Comparison of ENCODE assay signal across 14 cellular contexts in the genomic region with DNA sequence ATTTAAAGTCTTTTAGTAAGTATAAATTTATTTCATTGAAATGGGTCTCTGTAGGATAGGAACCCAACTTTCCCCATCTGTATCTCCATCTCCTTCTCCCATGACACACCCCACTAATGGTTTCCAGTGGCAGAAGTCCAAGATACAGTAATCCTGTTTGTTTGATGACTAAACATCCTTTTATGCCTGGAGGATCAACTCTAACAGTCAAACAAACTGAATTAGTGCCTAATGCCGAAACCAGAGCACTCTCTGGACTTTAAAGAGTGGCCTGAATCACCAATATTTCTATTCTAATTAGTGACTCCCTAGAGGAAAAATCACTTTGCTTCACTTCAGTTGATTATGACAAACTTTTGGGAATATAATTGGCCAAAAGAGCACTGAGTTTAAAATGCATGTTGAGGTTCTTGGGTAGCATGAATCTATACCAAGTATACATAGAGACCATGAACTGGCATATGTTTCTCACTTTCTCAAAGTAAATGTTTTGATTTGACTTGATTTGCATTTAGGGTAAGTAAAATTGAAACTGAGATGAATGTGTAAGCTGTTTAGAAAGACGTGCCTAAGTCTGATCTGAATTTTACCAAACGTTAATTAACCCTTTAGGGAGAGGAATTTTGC.
DNase-seq lines count a peak whose midpoint lies in the region; ATAC-seq and TF ChIP-seq lines count a peak whose summit lies in the region.
"Had no signal": no experiment of that assay in that cellular context is flagged by ENCODE, and none has a peak within 500 bp of the region (broad histone marks: within the 10 kb centered on the region; RNA-seq: fewer than 3 reads in every experiment).

No MANE protein-coding gene starts in this region.

- intact Hi-C loops in A673 (cut with micrococcal nuclease; ENCODE audit: unreplicated experiment): no loop called here
- intact Hi-C loops in HCT116 (cut with micrococcal nuclease): no loop called here
- intact Hi-C loops in PC-3 (cut with micrococcal nuclease): no loop called here

- CTCF ChIA-PET in A673 (lab: Charles Lee) (no interaction called here), HCT116 (lab: Charles Lee) (no interaction called here), PC-3 (lab: Charles Lee) (no interaction called here)

- H2AK5ac ChIP-seq in H9 (ENCODE audit: insufficient read length, low read length): no peak overlapping the region

- no peak overlapping the region for H3K4me3 ChIP-seq in A673 (ENCODE audit: low read depth, low read length, poor library complexity, severe bottlenecking)
- no peak overlapping the region for H3K4me3 ChIP-seq in HCT116 (replicated peaks in 1 of 2; ENCODE audit: low read depth in 1 of 2, low read length in 2 of 2)
- peak overlapping the region; percentile 44 for H3K4me3 ChIP-seq in PC-3 (ENCODE audit: low read length)
- no peak overlapping the region for H3K4me3 ChIP-seq in fibroblast of lung (replicated peaks in 1 of 4; ENCODE audit: control extremely low read depth in 1 of 4, insufficient read depth in 1 of 4, low read depth in 3 of 4, low read length in 4 of 4)
- H3K4me3 ChIP-seq: K562, lower lobe of right lung, spleen had no signal

- H2BK12ac ChIP-seq in H9 (ENCODE audit: insufficient read length, low read depth, low read length): no peak overlapping the region

- DNase-seq in A673 (ENCODE audit: low spot score) (peak; percentile 90), HCT116 (ENCODE audit: low read depth, low spot score) (peak; percentile 12), PC-3 (peak; percentile 99), fibroblast of lung (ENCODE audit: low read depth in 2 of 2) (peak; percentile 77 to 86), H9 (no peak)
- DNase-seq: cortex of kidney, lower lobe of right lung, spleen had no signal

- no peak overlapping the region for H2AFZ ChIP-seq in HCT116 (ENCODE audit: low read depth, low read length, poor library complexity, severe bottlenecking)
- peak overlapping the region; percentile 31; the same call in 1 of the 2 replicates for H2AFZ ChIP-seq in PC-3 (ENCODE audit: low read length)
- H2AFZ ChIP-seq in fibroblast of lung (ENCODE audit: low read length): no peak overlapping the region
- H2AFZ ChIP-seq in H9 (ENCODE audit: low read length): no peak overlapping the region

- no peaks in the 10 kb centered on the region for H3K27me3 Mint-ChIP-seq in H9 (ENCODE audit: low read depth)
- H3K27me3 Mint-ChIP-seq: stimulated activated naive CD8-positive, alpha-beta T cell treated with anti-CD3 and anti-CD28 coated beads, Interleukin-15, Interleukin-2, amounts not matched to agents 100 ng/mL and 50 ng/mL, for 24 hours had no signal

- RAD21 ChIA-PET in HCT116 (lab: Charles Lee; ENCODE audit: low non-redundant PET in 1 of 2, low total read pairs in 2 of 2, uncharacterized antibody in 2 of 2, unreplicated experiment in 2 of 2): no interaction called here

- no peak overlapping the region for H3K18ac ChIP-seq in H9 (ENCODE audit: insufficient read length, low read depth, low read length)

- ATAC-seq in HCT116: no peak
- peak; percentile 82 for ATAC-seq in PC-3
- no peak for ATAC-seq in GM21717 (IDR thresholded peaks at IDR 0.05; ENCODE audit: unreplicated experiment)
- no peak for ATAC-seq in HG03097 (IDR thresholded peaks at IDR 0.05; ENCODE audit: low FRiP score, unreplicated experiment)
- no peak for ATAC-seq in HG03108 (IDR thresholded peaks at IDR 0.05; ENCODE audit: unreplicated experiment)
- ATAC-seq: K562, lower lobe of right lung had no signal

- H3K9me2 ChIP-seq in HCT116 (ENCODE audit: insufficient read depth) (no peaks in the 10 kb centered on the region), PC-3 (replicated peaks; ENCODE audit: low read length) (no peaks in the 10 kb centered on the region)

- H2BK5ac ChIP-seq in H9 (ENCODE audit: insufficient read length, low read length): no peak overlapping the region

- H3K27ac ChIP-seq in A673 (ENCODE audit: low read depth, low read length, poor library complexity, severe bottlenecking): no peak overlapping the region
- no peak overlapping the region for H3K27ac ChIP-seq in HCT116 (ENCODE audit: low read depth, low read length)
- peak overlapping the region; percentile 98 for H3K27ac ChIP-seq in PC-3 (ENCODE audit: low read length)
- no peak overlapping the region for H3K27ac ChIP-seq in fibroblast of lung (ENCODE audit: insufficient read depth, low read length)
- H3K27ac ChIP-seq in H9 (ENCODE audit: insufficient read length, low read depth, low read length): no peak overlapping the region
- H3K27ac ChIP-seq: lower lobe of right lung, spleen had no signal

- H3K4me2 ChIP-seq in HCT116 (ENCODE audit: low read length) (no peak overlapping the region), PC-3 (ENCODE audit: low read length) (peak overlapping the region; percentile 83), fibroblast of lung (ENCODE audit: extremely low read depth, insufficient read depth, low read length) (no peak overlapping the region), H9 (ENCODE audit: insufficient read depth, insufficient read length, low read length) (no peak overlapping the region)

- H3K9ac ChIP-seq in HCT116 (ENCODE audit: low read length) (no peak overlapping the region), PC-3 (ENCODE audit: low read length) (peak overlapping the region; percentile 82), fibroblast of lung (ENCODE audit: insufficient read depth, low read length) (no peak overlapping the region), H9 (ENCODE audit: extremely low read depth, insufficient read length, low read length) (no peak overlapping the region)

- no peak overlapping the region for H2BK15ac ChIP-seq in H9 (ENCODE audit: low read depth, low read length)

- no peak overlapping the region for H3T11ph ChIP-seq in H9 (ENCODE audit: low read length)

- H3K23ac ChIP-seq in H9 (ENCODE audit: insufficient read length, low read depth, low read length): no peak overlapping the region

- H3K4me1 ChIP-seq in A673 (ENCODE audit: insufficient read depth, low read length, poor library complexity, severe bottlenecking) (peaks cover 16% of the 10 kb centered on the region), HCT116 (ENCODE audit: control insufficient read depth in 1 of 2, insufficient read depth in 2 of 2, low read length in 2 of 2) (peaks cover 0 to 5% of the 10 kb centered on the region in 2 experiments; a peak in 1 of 4 replicates), PC-3 (ENCODE audit: insufficient read depth, low read length) (peaks cover 37% of the 10 kb centered on the region), fibroblast of lung (ENCODE audit: control insufficient read depth, extremely low read depth, insufficient read depth, low read length) (no peaks in the 10 kb centered on the region), H9 (ENCODE audit: insufficient read depth, low read length) (no peaks in the 10 kb centered on the region)
- H3K4me1 ChIP-seq: lower lobe of right lung, spleen had no signal

- TF ChIP-seq CTCF in A673 (conservative IDR thresholded peaks at IDR 0.05; ENCODE audit: low read depth, low read length): no peak
- TF ChIP-seq CTCF in HCT116 (IDR thresholded peaks at IDR 0.05 in 2 of 3, conservative IDR thresholded peaks at IDR 0.05 in 1 of 3; ENCODE audit: borderline replicate concordance in 1 of 3, insufficient read depth in 1 of 3, low read depth in 2 of 3, low read length in 2 of 3): no peak
- no peak for TF ChIP-seq CTCF in PC-3 (conservative IDR thresholded peaks at IDR 0.05; ENCODE audit: low read depth, low read length)
- no peak for TF ChIP-seq CTCF in fibroblast of lung (conservative IDR thresholded peaks at IDR 0.05 in 1 of 2, IDR thresholded peaks at IDR 0.05 in 1 of 2; ENCODE audit: low read depth in 1 of 2, low read length in 2 of 2)
- no peak for TF ChIP-seq CTCF in H9 (conservative IDR thresholded peaks at IDR 0.05)

- no peaks in the 10 kb centered on the region for H3K23me2 ChIP-seq in H9 (ENCODE audit: insufficient read length, low read depth, low read length, poor library complexity, severe bottlenecking)

- H2BK120ac ChIP-seq in H9 (ENCODE audit: low read depth, low read length, poor library complexity, severe bottlenecking): no peak overlapping the region

- H3K36me3 Mint-ChIP-seq in H9 (ENCODE audit: insufficient read depth in 1 of 3, low read depth in 3 of 3): no peaks in the 10 kb centered on the region

- H3K9me3 Mint-ChIP-seq in H9: peaks cover 0 to 2% of the 10 kb centered on the region in 2 experiments; a peak in 1 of 5 replicates
- H3K9me3 Mint-ChIP-seq: T-helper 1 cell treated with Interleukin-12 subunit alpha and Interleukin-12 subunit beta and Interleukin-4 antibody, amounts not matched to agents 30 μg/mL and 1 μg/mL, for 36 hours had no signal

- no peak overlapping the region for H3K27ac Mint-ChIP-seq in H9
- H3K27ac Mint-ChIP-seq: stimulated activated naive CD8-positive, alpha-beta T cell treated with anti-CD3 and anti-CD28 coated beads, Interleukin-15, Interleukin-2, amounts not matched to agents 100 ng/mL and 50 ng/mL, for 24 hours; T-helper 1 cell treated with Interleukin-12 subunit alpha and Interleukin-12 subunit beta and Interleukin-4 antibody, amounts not matched to agents 30 μg/mL and 1 μg/mL, for 36 hours had no signal

- H3K4ac ChIP-seq in H9 (ENCODE audit: low read depth, low read length): no peak overlapping the region

- WGBS in H9 (ENCODE audit: extremely low coverage, insufficient read length, low lambda C conversion rate): no CpG with 5 or more reads among the region's 3 CpGs

- no peaks in the 10 kb centered on the region for H3K4me1 Mint-ChIP-seq in H9

- H4K8ac ChIP-seq in H9 (replicated peaks; ENCODE audit: insufficient read length, low read depth, low read length): no peak overlapping the region

- H3K27me3 ChIP-seq in A673 (replicated peaks; ENCODE audit: insufficient read depth, low read depth, low read length, poor library complexity) (no peaks in the 10 kb centered on the region), HCT116 (ENCODE audit: insufficient read depth, low read length) (no peaks in the 10 kb centered on the region), PC-3 (ENCODE audit: low read length) (no peaks in the 10 kb centered on the region), fibroblast of lung (ENCODE audit: control insufficient read depth, insufficient read depth, low read length) (no peaks in the 10 kb centered on the region), H9 (ENCODE audit: insufficient read depth, low read length) (no peaks in the 10 kb centered on the region)
- H3K27me3 ChIP-seq: spleen had no signal

- H4K91ac ChIP-seq in H9 (ENCODE audit: insufficient read length, low read depth, low read length): no peak overlapping the region

- H2BK20ac ChIP-seq in H9 (ENCODE audit: low read depth, low read length, poor library complexity, severe bottlenecking): no peak overlapping the region

- H3K4me3 Mint-ChIP-seq in H9: no peak overlapping the region
- H3K4me3 Mint-ChIP-seq: stimulated activated naive CD8-positive, alpha-beta T cell treated with anti-CD3 and anti-CD28 coated beads, Interleukin-15, Interleukin-2, amounts not matched to agents 100 ng/mL and 50 ng/mL, for 24 hours; T-helper 1 cell treated with Interleukin-12 subunit alpha and Interleukin-12 subunit beta and Interleukin-4 antibody, amounts not matched to agents 30 μg/mL and 1 μg/mL, for 36 hours had no signal

- TF ChIP-seq POLR2A in HCT116 (IDR thresholded peaks at IDR 0.05; ENCODE audit: borderline replicate concordance, extremely low read depth, insufficient read depth, insufficient read length): no peak

- H3K14ac ChIP-seq in H9 (ENCODE audit: insufficient read depth, low read length): no peak overlapping the region

- H3K9me3 ChIP-seq in A673 (ENCODE audit: low read depth, low read length, poor library complexity, severe bottlenecking) (no peaks in the 10 kb centered on the region), HCT116 (ENCODE audit: control insufficient read depth in 1 of 2, insufficient read depth in 1 of 2, low read depth in 1 of 2, low read length in 2 of 2) (peaks cover 0 to 3% of the 10 kb centered on the region in 2 experiments; a peak in 1 of 4 replicates), PC-3 (ENCODE audit: low read length) (no peaks in the 10 kb centered on the region), fibroblast of lung (ENCODE audit: control insufficient read depth, insufficient read depth, low read depth, low read length) (no peaks in the 10 kb centered on the region), H9 (ENCODE audit: control insufficient read depth, low read depth, low read length) (no peaks in the 10 kb centered on the region)
- H3K9me3 ChIP-seq: lower lobe of right lung had no signal

- POLR2A ChIA-PET in A673 (lab: Charles Lee; ENCODE audit: low non-redundant PET) (no interaction called here), HCT116 (lab: Charles Lee) (no interaction called here), PC-3 (lab: Charles Lee; ENCODE audit: unreplicated experiment) (no interaction called here)

- no peak overlapping the region for H3K56ac ChIP-seq in H9 (ENCODE audit: insufficient read length, low read depth, low read length)

- no peak for TF ChIP-seq RAD21 in HCT116 (IDR thresholded peaks at IDR 0.05; ENCODE audit: low read depth)

- H4K20me1 ChIP-seq in HCT116 (ENCODE audit: insufficient read depth) (no peaks in the 10 kb centered on the region), PC-3 (ENCODE audit: low read length) (no peaks in the 10 kb centered on the region), fibroblast of lung (ENCODE audit: control insufficient read depth, extremely low read depth, insufficient read depth, low read length) (no peaks in the 10 kb centered on the region), H9 (ENCODE audit: control insufficient read depth, insufficient read depth, insufficient read length) (no peaks in the 10 kb centered on the region)

- H4K5ac ChIP-seq in H9 (ENCODE audit: insufficient read length, low read depth, low read length): no peak overlapping the region

- peaks cover 10% of the 10 kb centered on the region for H3F3A ChIP-seq in PC-3 (ENCODE audit: low read length, unreplicated experiment)

- H3K79me2 ChIP-seq in HCT116 (ENCODE audit: insufficient read depth, low read length) (no peaks in the 10 kb centered on the region), PC-3 (ENCODE audit: low read length) (no peaks in the 10 kb centered on the region), fibroblast of lung (ENCODE audit: control insufficient read depth, insufficient read depth, low read length) (no peaks in the 10 kb centered on the region), H9 (ENCODE audit: insufficient read depth, low read length) (no peaks in the 10 kb centered on the region)

- no peaks in the 10 kb centered on the region for H3K36me3 ChIP-seq in A673 (ENCODE audit: insufficient read depth, low read length, poor library complexity, severe bottlenecking)
- no peaks in the 10 kb centered on the region for H3K36me3 ChIP-seq in HCT116 (ENCODE audit: control insufficient read depth in 1 of 2, insufficient read depth in 2 of 2, low read length in 2 of 2)
- H3K36me3 ChIP-seq in PC-3 (ENCODE audit: low read depth, low read length): no peaks in the 10 kb centered on the region
- no peaks in the 10 kb centered on the region for H3K36me3 ChIP-seq in fibroblast of lung (ENCODE audit: control insufficient read depth, insufficient read depth, low read length)
- H3K36me3 ChIP-seq: lower lobe of right lung, spleen had no signal

- no TSS peak for BruUV-seq in A673 (replicated peaks; lab: Mats Ljungman, UMichigan)
- no TSS peak for BruUV-seq in HCT116 (replicated peaks; lab: Mats Ljungman, UMichigan)
- BruUV-seq in PC-3 (replicated peaks; lab: Mats Ljungman, UMichigan): TSS peak; percentile 35

- H3K79me1 ChIP-seq in H9 (ENCODE audit: insufficient read depth, low read depth, low read length, poor library complexity, severe bottlenecking): no peaks in the 10 kb centered on the region
